In the genomic region with DNA sequence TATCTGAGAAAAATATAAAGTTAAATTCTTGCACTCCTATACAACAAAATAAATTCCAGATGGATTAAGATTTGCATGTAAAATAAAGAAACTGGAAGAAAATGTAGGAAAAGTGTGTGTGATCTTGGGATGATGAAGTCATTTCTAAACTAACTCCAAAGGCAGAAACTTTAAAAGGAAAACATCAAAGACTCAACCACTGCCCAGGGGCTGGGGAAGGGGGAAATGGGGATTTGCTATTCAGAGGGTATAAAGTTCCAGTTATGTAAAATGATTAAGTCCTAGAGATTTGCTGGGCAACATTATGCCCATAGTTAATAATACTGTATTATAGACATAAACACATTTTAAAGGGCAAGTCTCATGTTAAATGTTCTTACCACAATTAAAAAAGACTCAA, we compare ENCODE assay signal across 1 cellular context.
A peak's percentile ranks its signal among the peaks of the same experiment; 100 is the strongest.
TF ChIP-seq lines count a peak whose summit lies in the region.

No MANE protein-coding gene starts in this region.

TF ChIP-seq in HepG2, 621 proteins besides CTCF, POLR2A, EP300 and RAD21 (continued from another document):
- TF ChIP-seq, protein P1, sequence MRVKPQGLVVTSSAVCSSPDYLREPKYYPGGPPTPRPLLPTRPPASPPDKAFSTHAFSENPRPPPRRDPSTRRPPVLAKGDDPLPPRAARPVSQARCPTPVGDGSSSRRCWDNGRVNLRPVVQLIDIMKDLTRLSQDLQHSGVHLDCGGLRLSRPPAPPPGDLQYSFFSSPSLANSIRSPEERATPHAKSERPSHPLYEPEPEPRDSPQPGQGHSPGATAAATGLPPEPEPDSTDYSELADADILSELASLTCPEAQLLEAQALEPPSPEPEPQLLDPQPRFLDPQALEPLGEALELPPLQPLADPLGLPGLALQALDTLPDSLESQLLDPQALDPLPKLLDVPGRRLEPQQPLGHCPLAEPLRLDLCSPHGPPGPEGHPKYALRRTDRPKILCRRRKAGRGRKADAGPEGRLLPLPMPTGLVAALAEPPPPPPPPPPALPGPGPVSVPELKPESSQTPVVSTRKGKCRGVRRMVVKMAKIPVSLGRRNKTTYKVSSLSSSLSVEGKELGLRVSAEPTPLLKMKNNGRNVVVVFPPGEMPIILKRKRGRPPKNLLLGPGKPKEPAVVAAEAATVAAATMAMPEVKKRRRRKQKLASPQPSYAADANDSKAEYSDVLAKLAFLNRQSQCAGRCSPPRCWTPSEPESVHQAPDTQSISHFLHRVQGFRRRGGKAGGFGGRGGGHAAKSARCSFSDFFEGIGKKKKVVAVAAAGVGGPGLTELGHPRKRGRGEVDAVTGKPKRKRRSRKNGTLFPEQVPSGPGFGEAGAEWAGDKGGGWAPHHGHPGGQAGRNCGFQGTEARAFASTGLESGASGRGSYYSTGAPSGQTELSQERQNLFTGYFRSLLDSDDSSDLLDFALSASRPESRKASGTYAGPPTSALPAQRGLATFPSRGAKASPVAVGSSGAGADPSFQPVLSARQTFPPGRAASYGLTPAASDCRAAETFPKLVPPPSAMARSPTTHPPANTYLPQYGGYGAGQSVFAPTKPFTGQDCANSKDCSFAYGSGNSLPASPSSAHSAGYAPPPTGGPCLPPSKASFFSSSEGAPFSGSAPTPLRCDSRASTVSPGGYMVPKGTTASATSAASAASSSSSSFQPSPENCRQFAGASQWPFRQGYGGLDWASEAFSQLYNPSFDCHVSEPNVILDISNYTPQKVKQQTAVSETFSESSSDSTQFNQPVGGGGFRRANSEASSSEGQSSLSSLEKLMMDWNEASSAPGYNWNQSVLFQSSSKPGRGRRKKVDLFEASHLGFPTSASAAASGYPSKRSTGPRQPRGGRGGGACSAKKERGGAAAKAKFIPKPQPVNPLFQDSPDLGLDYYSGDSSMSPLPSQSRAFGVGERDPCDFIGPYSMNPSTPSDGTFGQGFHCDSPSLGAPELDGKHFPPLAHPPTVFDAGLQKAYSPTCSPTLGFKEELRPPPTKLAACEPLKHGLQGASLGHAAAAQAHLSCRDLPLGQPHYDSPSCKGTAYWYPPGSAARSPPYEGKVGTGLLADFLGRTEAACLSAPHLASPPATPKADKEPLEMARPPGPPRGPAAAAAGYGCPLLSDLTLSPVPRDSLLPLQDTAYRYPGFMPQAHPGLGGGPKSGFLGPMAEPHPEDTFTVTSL (CRISPR knock-in tag; IDR thresholded peaks at IDR 0.05; ENCODE audit: borderline replicate concordance) = peak; percentile 25; the same call in 1 of the 2 replicates
